8 cellular contexts compared by ENCODE assay signal in the genomic region with DNA sequence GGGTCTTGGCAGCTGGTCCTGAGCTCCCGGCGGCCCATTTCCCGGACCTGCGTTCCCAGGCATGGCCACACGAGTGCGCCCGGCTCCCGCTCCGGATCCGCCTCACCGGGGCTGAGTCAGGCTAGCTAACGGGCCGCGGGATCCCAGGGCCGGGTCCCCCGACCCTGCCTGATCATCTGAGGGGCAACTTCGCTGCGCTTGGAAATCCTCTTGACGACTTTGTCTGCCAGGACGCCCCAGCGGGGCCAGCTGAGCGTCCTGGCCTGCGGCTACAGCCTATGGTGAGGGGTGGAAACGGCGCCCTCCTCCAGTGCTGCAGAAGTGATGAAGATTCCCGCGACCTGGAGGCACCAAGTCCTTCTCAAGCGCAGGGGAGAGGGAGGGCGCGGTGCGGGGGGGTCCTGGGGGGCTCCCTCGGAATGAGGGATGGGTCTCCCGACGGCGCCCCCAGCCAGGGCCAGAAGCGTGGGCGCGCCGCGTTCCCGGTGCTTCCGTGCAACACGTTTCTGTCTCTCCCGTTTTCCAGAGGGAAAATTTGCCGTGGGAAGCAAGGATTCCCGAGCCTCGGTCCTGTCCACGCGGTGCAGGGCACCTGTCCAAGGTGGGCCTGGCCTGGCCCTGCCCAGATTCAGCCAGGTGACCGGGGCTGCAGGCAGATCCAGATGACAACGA.
DNase-seq lines count a peak whose midpoint lies in the region; ATAC-seq, FAIRE-seq and TF ChIP-seq lines count a peak whose summit lies in the region.

No MANE protein-coding gene starts in this region.

- peak; percentile 64 for DNase-seq in GM12891 (ENCODE audit: insufficient read length, low spot score)
- no peak for DNase-seq in HFF-Myc (ENCODE audit: extremely low read depth, low read depth)
- peak; percentile 31 for DNase-seq in NAMALWA (ENCODE audit: low spot score)
- peak; percentile 27 to 58 for DNase-seq in activated CD8-positive, alpha-beta memory T cell treated with anti-CD3 and anti-CD28 coated beads for 1 hour (ENCODE audit: extremely low read depth in 1 of 2, low read depth in 1 of 2)
- DNase-seq in effector memory CD8-positive, alpha-beta T cell: peak; percentile 52 to 73 (median 56)
- DNase-seq in mesothelial cell of epicardium (ENCODE audit: low spot score in 2 of 2, unreplicated experiment in 2 of 2): peak in 1 of 2 experiments; percentile 79
- peak; percentile 29 to 50 for DNase-seq in stimulated activated CD8-positive, alpha-beta memory T cell treated with anti-CD3 and anti-CD28 coated beads, Interleukin-2, amount 100 ng/mL, for 1 hour (ENCODE audit: low read depth in 2 of 2)
- DNase-seq in NCI-H774 (lab: John Stamatoyannopoulos, UW): no peak

- peak; percentile 76 for FAIRE-seq in GM12891 (lab: Jason Lieb, UNC)

- H3K9me3 Mint-ChIP-seq in effector memory CD8-positive, alpha-beta T cell: no peaks in the 10 kb centered on the region
- H3K9me3 Mint-ChIP-seq in mesothelial cell of epicardium: no peaks in the 10 kb centered on the region

- H3K4me3 Mint-ChIP-seq in effector memory CD8-positive, alpha-beta T cell: peak overlapping the region; percentile 67 to 75
- peak overlapping the region; percentile 61 for H3K4me3 Mint-ChIP-seq in mesothelial cell of epicardium

- peaks cover 9 to 16% of the 10 kb centered on the region in 2 donors for H3K4me1 Mint-ChIP-seq in effector memory CD8-positive, alpha-beta T cell (ENCODE audit: low read depth in 2 of 2)
- H3K4me1 Mint-ChIP-seq in mesothelial cell of epicardium: peaks cover 16% of the 10 kb centered on the region

- H3K27me3 Mint-ChIP-seq in effector memory CD8-positive, alpha-beta T cell: peaks cover 33 to 67% of the 10 kb centered on the region in 2 donors
- peaks cover 59% of the 10 kb centered on the region for H3K27me3 Mint-ChIP-seq in mesothelial cell of epicardium (ENCODE audit: low read depth)

- peak; percentile 77 for ATAC-seq in effector memory CD8-positive, alpha-beta T cell (replicated peaks)

- peak overlapping the region in 1 of 2 donors; percentile 29 for H3K27ac Mint-ChIP-seq in effector memory CD8-positive, alpha-beta T cell
- H3K27ac Mint-ChIP-seq in mesothelial cell of epicardium: no peak overlapping the region

- peaks cover 3% of the 10 kb centered on the region for H3K36me3 Mint-ChIP-seq in effector memory CD8-positive, alpha-beta T cell (ENCODE audit: insufficient read depth)
- H3K36me3 Mint-ChIP-seq in mesothelial cell of epicardium: no peaks in the 10 kb centered on the region

- H3K4me3 ChIP-seq in HFF-Myc (replicated peaks; ENCODE audit: low read depth, low read length): peak overlapping the region; percentile 36

- TF ChIP-seq POLR2A in GM12891 (IDR thresholded peaks at IDR 0.05; ENCODE audit: low read depth, low read length): no peak

- TF ChIP-seq CTCF in HFF-Myc (IDR thresholded peaks at IDR 0.05; ENCODE audit: low read depth, low read length, missing control alignments) (peak; percentile 83), mesothelial cell of epicardium (IDR thresholded peaks at IDR 0.05; ENCODE audit: unreplicated experiment) (peak; percentile 67)

TF ChIP-seq in GM12891, 5 proteins besides CTCF, POLR2A, EP300 and RAD21:
- TF ChIP-seq PAX5 (IDR thresholded peaks at IDR 0.05; ENCODE audit: insufficient read depth, low read length, severe bottlenecking) (no peak), POLR2AphosphoS5 (IDR thresholded peaks at IDR 0.05; ENCODE audit: low read depth, low read length) (no peak), POU2F2 (IDR thresholded peaks at IDR 0.05; ENCODE audit: low read depth, low read length) (no peak), SPI1 (IDR thresholded peaks at IDR 0.05; ENCODE audit: low read depth, low read length) (no peak), TAF1 (IDR thresholded peaks at IDR 0.05; ENCODE audit: low read depth, low read length) (no peak)

Comparison
In these comparisons a context has a peak if more than half of its experiments do, and no peak if none do; other contexts are left out.
1. DNase-seq: peak in GM12891 (single experiment), NAMALWA (single experiment), activated CD8-positive, alpha-beta memory T cell treated with anti-CD3 and anti-CD28 coated beads for 1 hour (2 of 2), effector memory CD8-positive, alpha-beta T cell (3 of 3) and stimulated activated CD8-positive, alpha-beta memory T cell treated with anti-CD3 and anti-CD28 coated beads, Interleukin-2, amount 100 ng/mL, for 1 hour (2 of 2); none in HFF-Myc (single experiment) and NCI-H774 (single experiment).